Comparison of ENCODE assay signal across 26 cellular contexts in genomic region chr13:50277906-50278305, GRCh38.
"Had no signal": no experiment of that assay in that cellular context is flagged by ENCODE, and none has a peak within 500 bp of the region (broad histone marks: within the 10 kb centered on the region; RNA-seq: fewer than 3 reads in every experiment).

No MANE protein-coding gene starts in this region.

- DNase-seq: naive thymus-derived CD8-positive, alpha-beta T cell; nephron progenitor cell; nucleus accumbens; pancreas; psoas muscle; right cardiac atrium; right lobe of liver; sigmoid colon; small intestine; stimulated activated CD4-positive, alpha-beta T cell treated with anti-CD3 and anti-CD28 coated beads, Interleukin-15, amount 100 ng/mL, for 24 hours; stimulated activated CD4-positive, alpha-beta T cell treated with anti-CD3 and anti-CD28 coated beads, Interleukin-2, amount 100 ng/mL, for 24 hours; stimulated activated CD4-positive, alpha-beta T cell treated with anti-CD3 and anti-CD28 coated beads, Interleukin-2, amount 100 ng/mL, for 48 hours; stimulated activated CD4-positive, alpha-beta T cell treated with anti-CD3 and anti-CD28 coated beads, Interleukin-4, amount 100 ng/mL, for 24 hours; stimulated activated naive B cell treated with anti-CD40 and anti-IgM and Interleukin-4, amounts not matched to agents 10 μg/mL and 1 μg/mL and 100 μg/mL, for 72 hours; stimulated activated naive CD4-positive, alpha-beta T cell treated with Interleukin-2 at 50 U/mL for 16 hours; stomach; thyroid gland; upper lobe of left lung had no signal

- H3K4me3 Mint-ChIP-seq: naive thymus-derived CD8-positive, alpha-beta T cell; natural killer cell treated with Interleukin-12 subunit alpha and Interleukin-12 subunit beta and Interleukin-15 and Interleukin-18, amount 100 ng/mL, for 72 hours; nephron progenitor cell; neural crest cell; stimulated activated effector memory CD8-positive, alpha-beta T cell treated with anti-CD3 and anti-CD28 coated beads, Interleukin-12 subunit alpha, Interleukin-12 subunit beta, amount 100 ng/mL, for 72 hours; stimulated activated naive B cell treated with anti-CD40 and anti-IgM and Interleukin-4, amounts not matched to agents 10 μg/mL and 1 μg/mL and 100 μg/mL, for 72 hours; stimulated activated naive CD8-positive, alpha-beta T cell treated with anti-CD3 and anti-CD28 coated beads, Interleukin-15, Interleukin-2, amounts not matched to agents 100 ng/mL and 50 ng/mL, for 24 hours had no signal

- H3K27me3 ChIP-seq: neutrophil, right lobe of liver, sigmoid colon, stomach, thyroid gland, tibial nerve, upper lobe of left lung, vagina had no signal

- ATAC-seq: naive thymus-derived CD8-positive, alpha-beta T cell; natural killer cell treated with Interleukin-12 subunit alpha and Interleukin-12 subunit beta and Interleukin-15 and Interleukin-18, amount 100 ng/mL, for 72 hours; pancreas; psoas muscle; right cardiac atrium; right lobe of liver; stimulated activated effector memory CD8-positive, alpha-beta T cell treated with anti-CD3 and anti-CD28 coated beads, Interleukin-12 subunit alpha, Interleukin-12 subunit beta, amount 100 ng/mL, for 72 hours; stimulated activated naive B cell treated with anti-CD40 and anti-IgM and Interleukin-4, amounts not matched to agents 10 μg/mL and 1 μg/mL and 100 μg/mL, for 72 hours had no signal

- H3K4me1 Mint-ChIP-seq: naive thymus-derived CD8-positive, alpha-beta T cell had no signal

- H3K36me3 ChIP-seq: neutrophil, pancreas, right lobe of liver, sigmoid colon, stomach, thoracic aorta, thyroid gland, tibial nerve, upper lobe of left lung, vagina had no signal

- H3K27ac ChIP-seq: neutrophil, pancreas, psoas muscle, right lobe of liver, sigmoid colon, stomach, thoracic aorta, thyroid gland, tibial nerve, upper lobe of left lung, vagina had no signal

- H3K27ac Mint-ChIP-seq: naive thymus-derived CD8-positive, alpha-beta T cell; nephron progenitor cell; stimulated activated effector memory CD8-positive, alpha-beta T cell treated with anti-CD3 and anti-CD28 coated beads, Interleukin-12 subunit alpha, Interleukin-12 subunit beta, amount 100 ng/mL, for 72 hours; stimulated activated naive B cell treated with anti-CD40 and anti-IgM and Interleukin-4, amounts not matched to agents 10 μg/mL and 1 μg/mL and 100 μg/mL, for 72 hours; stimulated activated naive CD8-positive, alpha-beta T cell treated with anti-CD3 and anti-CD28 coated beads, Interleukin-15, Interleukin-2, amounts not matched to agents 100 ng/mL and 50 ng/mL, for 24 hours had no signal

- H3K36me3 Mint-ChIP-seq: stimulated activated effector memory CD8-positive, alpha-beta T cell treated with anti-CD3 and anti-CD28 coated beads, Interleukin-12 subunit alpha, Interleukin-12 subunit beta, amount 100 ng/mL, for 72 hours had no signal

- H3K4me1 ChIP-seq: psoas muscle, sigmoid colon, stomach, thyroid gland, tibial nerve, upper lobe of left lung, vagina had no signal

- H3K4me3 ChIP-seq: pancreas, psoas muscle, right lobe of liver, sigmoid colon, stomach, thoracic aorta, thyroid gland, tibial nerve, upper lobe of left lung, vagina had no signal

- H3K9me3 ChIP-seq: neutrophil, pancreas, psoas muscle, right lobe of liver, sigmoid colon, thoracic aorta, thyroid gland, upper lobe of left lung, vagina had no signal
